ENCODE assay signal across 26 cellular contexts in the genomic region with DNA sequence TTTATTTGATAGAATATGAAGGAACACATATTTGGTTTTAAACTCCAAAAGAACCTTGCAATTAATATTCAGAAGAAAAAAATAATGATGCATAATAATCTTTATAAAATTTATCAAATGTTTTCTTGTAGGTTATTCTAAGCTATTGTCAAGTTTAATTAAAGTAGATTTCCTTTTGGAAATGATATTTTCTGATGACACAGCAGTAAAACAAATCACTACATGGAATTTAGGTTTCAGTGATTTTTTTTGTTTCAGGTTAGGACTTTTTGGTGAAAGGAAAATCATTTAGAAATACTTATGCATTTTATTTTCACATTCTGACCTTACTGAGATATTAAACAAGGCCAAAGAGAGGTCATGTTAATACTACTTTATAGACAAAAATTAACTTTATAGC.
A peak's percentile ranks its signal among the peaks of the same experiment; 100 is the strongest.
DNase-seq lines count a peak whose midpoint lies in the region; ATAC-seq, FAIRE-seq and TF ChIP-seq lines count a peak whose summit lies in the region.
"Had no signal": no experiment of that assay in that cellular context is flagged by ENCODE, and none has a peak within 500 bp of the region (broad histone marks: within the 10 kb centered on the region; RNA-seq: fewer than 3 reads in every experiment).

No MANE protein-coding gene starts in this region.

- no peak overlapping the region for H4K5ac ChIP-seq in H1 (ENCODE audit: insufficient read length, low read depth, low read length)

- H3K27ac ChIP-seq in HepG2 (ENCODE audit: extremely low read length, insufficient read depth, low read length) (no peak overlapping the region), right lobe of liver (no peak overlapping the region), SU-DHL-6 (ENCODE audit: low read depth, low read length) (no peak overlapping the region), H1 (ENCODE audit: low read depth, low read length) (no peak overlapping the region), upper lobe of left lung (no peak overlapping the region)
- H3K27ac ChIP-seq: 22Rv1, BLaER1 had no signal

- H3K14ac ChIP-seq in H1 (ENCODE audit: insufficient read length): no peak overlapping the region

- no peak overlapping the region for H2AK5ac ChIP-seq in H1 (ENCODE audit: low read depth, low read length)

- ATAC-seq in HepG2 (no peak), right lobe of liver (no peak), upper lobe of left lung (ENCODE audit: low FRiP score in 2 of 2) (no peak), GM19395 (IDR thresholded peaks at IDR 0.05; ENCODE audit: unreplicated experiment) (no peak), HG03354 (IDR thresholded peaks at IDR 0.05; ENCODE audit: poor library complexity, severe bottlenecking, unreplicated experiment) (no peak)
- ATAC-seq: GM12878 had no signal

- H3F3A ChIP-seq in SU-DHL-6 (ENCODE audit: insufficient read depth): no peaks in the 10 kb centered on the region

- BruUV-seq in HepG2 (replicated peaks; lab: Mats Ljungman, UMichigan): no TSS peak

- TF ChIP-seq POLR2A in HepG2 (IDR thresholded peaks at IDR 0.05; ENCODE audit: insufficient read depth in 1 of 2, low read depth in 2 of 2, low read length in 2 of 2): no peak
- TF ChIP-seq POLR2A in right lobe of liver (IDR thresholded peaks at IDR 0.05): no peak
- TF ChIP-seq POLR2A in H1 (IDR thresholded peaks at IDR 0.05; ENCODE audit: control extremely low read depth in 1 of 2, low read depth in 2 of 2, low read length in 2 of 2): no peak
- no peak for TF ChIP-seq POLR2A in upper lobe of left lung (IDR thresholded peaks at IDR 0.05)

- H3K4me3 ChIP-seq in HepG2 (replicated peaks in 1 of 3; ENCODE audit: insufficient read depth in 1 of 3, low read depth in 2 of 3, low read length in 3 of 3) (no peak overlapping the region), right lobe of liver (no peak overlapping the region), SU-DHL-6 (ENCODE audit: insufficient read depth, low read length, poor library complexity, severe bottlenecking) (no peak overlapping the region), H1 (ENCODE audit: extremely low read depth in 1 of 4, insufficient read depth in 2 of 4, low read depth in 3 of 4, low read length in 4 of 4) (no peak overlapping the region), upper lobe of left lung (no peak overlapping the region)
- H3K4me3 ChIP-seq: BLaER1, GM12878 had no signal

- H4K20me1 ChIP-seq in HepG2 (ENCODE audit: insufficient read depth, low read length) (no peaks in the 10 kb centered on the region), SU-DHL-6 (ENCODE audit: low read depth, low read length) (no peaks in the 10 kb centered on the region), H1 (replicated peaks in 1 of 2; ENCODE audit: control insufficient read depth in 1 of 2, insufficient read depth in 2 of 2, low read length in 2 of 2) (no peaks in the 10 kb centered on the region)
- H4K20me1 ChIP-seq: BLaER1 had no signal

- intact Hi-C loops in HepG2 (cut with micrococcal nuclease; ENCODE audit: unreplicated experiment): no loop called here
- intact Hi-C loops in right lobe of liver (cut with DNase I): no loop called here

- H3K9ac ChIP-seq in HepG2 (ENCODE audit: insufficient read depth, low read depth, low read length) (no peak overlapping the region), SU-DHL-6 (ENCODE audit: low read length) (no peak overlapping the region), H1 (replicated peaks in 1 of 4; ENCODE audit: extremely low read depth in 1 of 4, low read depth in 3 of 4, low read length in 3 of 4) (no peak overlapping the region)
- H3K9ac ChIP-seq: BLaER1 had no signal

- H3K56ac ChIP-seq in H1 (replicated peaks; ENCODE audit: insufficient read length, low read depth, low read length): no peak overlapping the region

- no peak overlapping the region for H2BK15ac ChIP-seq in H1 (ENCODE audit: low read length)

- H2AFZ ChIP-seq in HepG2 (ENCODE audit: low read length): no peak overlapping the region
- H2AFZ ChIP-seq in SU-DHL-6 (ENCODE audit: low read depth, low read length, severe bottlenecking): peak overlapping the region; percentile 27
- no peak overlapping the region for H2AFZ ChIP-seq in H1 (ENCODE audit: low read length)

- H2BK20ac ChIP-seq in H1 (ENCODE audit: low read length): no peak overlapping the region

- TF ChIP-seq CTCF in HepG2 (CRISPR knock-in tag; IDR thresholded peaks at IDR 0.05) (no peak), right lobe of liver (IDR thresholded peaks at IDR 0.05) (no peak), SU-DHL-6 (IDR thresholded peaks at IDR 0.05; ENCODE audit: insufficient read depth, low read length, poor library complexity, severe bottlenecking) (no peak), H1 (IDR thresholded peaks at IDR 0.05; ENCODE audit: control extremely low read depth in 1 of 3, insufficient read depth in 1 of 3, low read depth in 1 of 3, low read length in 3 of 3) (no peak), upper lobe of left lung (IDR thresholded peaks at IDR 0.05) (no peak)

- H2BK120ac ChIP-seq in H1 (replicated peaks; ENCODE audit: low read depth, low read length): no peak overlapping the region

- H4K91ac ChIP-seq in H1 (replicated peaks; ENCODE audit: insufficient read length, low read length): no peak overlapping the region

- H3K79me2 ChIP-seq in HepG2 (ENCODE audit: insufficient read depth, low read length): no peaks in the 10 kb centered on the region
- H3K79me2 ChIP-seq in SU-DHL-6 (ENCODE audit: insufficient read depth, low read length): no peaks in the 10 kb centered on the region
- no peaks in the 10 kb centered on the region for H3K79me2 ChIP-seq in H1 (ENCODE audit: control insufficient read depth in 1 of 2, insufficient read depth in 2 of 2, low read length in 2 of 2)

- H4K8ac ChIP-seq in H1 (ENCODE audit: extremely low read depth, insufficient read depth, low read length): no peak overlapping the region

- H3K36me3 ChIP-seq in HepG2 (replicated peaks in 1 of 2; ENCODE audit: control insufficient read depth in 1 of 2, insufficient read depth in 2 of 2, low read length in 2 of 2) (no peaks in the 10 kb centered on the region), right lobe of liver (no peaks in the 10 kb centered on the region), SU-DHL-6 (ENCODE audit: low read length) (no peaks in the 10 kb centered on the region), H1 (ENCODE audit: control insufficient read depth in 2 of 4, insufficient read depth in 4 of 4, low read length in 3 of 4) (no peaks in the 10 kb centered on the region), upper lobe of left lung (no peaks in the 10 kb centered on the region)
- H3K36me3 ChIP-seq: BE2C, BLaER1 had no signal

- no peak overlapping the region for H2BK12ac ChIP-seq in H1 (ENCODE audit: low read depth, low read length)

- in situ Hi-C loops in HepG2 (cut with HindIII; ENCODE audit: extremely low pct_ligation_motif_present, low pct_unique_long_range_greater_than_20kb): no loop called here

- no peak overlapping the region for H3K23ac ChIP-seq in H1 (ENCODE audit: insufficient read length)

- no peak overlapping the region for H3K4ac ChIP-seq in H1 (replicated peaks; ENCODE audit: insufficient read length, low read depth, low read length)

- H2BK5ac ChIP-seq in H1 (ENCODE audit: low read depth, low read length): no peak overlapping the region

- CTCF ChIA-PET in HepG2 (lab: Yijun Ruan, JAX; ENCODE audit: low intra/inter-chr PET ratio, low total read pairs) (no interaction called here), H1 (lab: Charles Lee; ENCODE audit: partially characterized antibody) (no interaction called here)

- TF ChIP-seq RAD21 in HepG2 (CRISPR knock-in tag; IDR thresholded peaks at IDR 0.05): no peak
- no peak for TF ChIP-seq RAD21 in H1 (IDR thresholded peaks at IDR 0.05 in 1 of 2, conservative IDR thresholded peaks at IDR 0.05 in 1 of 2; ENCODE audit: low read depth in 2 of 2, low read length in 2 of 2)

- H3K27me3 ChIP-seq in HepG2 (ENCODE audit: control insufficient read depth in 1 of 2, insufficient read depth in 2 of 2, low read length in 2 of 2) (no peaks in the 10 kb centered on the region), right lobe of liver (no peaks in the 10 kb centered on the region), SU-DHL-6 (ENCODE audit: low read length) (no peaks in the 10 kb centered on the region), H1 (replicated peaks in 1 of 4; ENCODE audit: control insufficient read depth in 3 of 4, extremely low read depth in 1 of 4, insufficient read depth in 3 of 4, low read length in 3 of 4) (no peaks in the 10 kb centered on the region), upper lobe of left lung (no peaks in the 10 kb centered on the region)
- H3K27me3 ChIP-seq: BE2C, BLaER1 had no signal

- no peaks in the 10 kb centered on the region for H3K79me1 ChIP-seq in H1 (ENCODE audit: low read depth, low read length)

- no peaks in the 10 kb centered on the region for H3K4me1 ChIP-seq in HepG2 (ENCODE audit: insufficient read depth, low read length)
- H3K4me1 ChIP-seq in right lobe of liver: no peaks in the 10 kb centered on the region
- H3K4me1 ChIP-seq in H1 (replicated peaks in 1 of 4; ENCODE audit: control insufficient read depth in 3 of 4, insufficient read depth in 4 of 4, low read length in 3 of 4): no peaks in the 10 kb centered on the region
- H3K4me1 ChIP-seq in upper lobe of left lung: no peaks in the 10 kb centered on the region
- H3K4me1 ChIP-seq: BE2C, BLaER1 had no signal

- H3K23me2 ChIP-seq in H1 (ENCODE audit: low read depth, low read length): no peaks in the 10 kb centered on the region

- POLR2A ChIA-PET in HepG2 (lab: Yijun Ruan, JAX): no interaction called here
- POLR2A ChIA-PET in H1 (lab: Charles Lee; ENCODE audit: partially characterized antibody): no interaction called here

- FAIRE-seq in HepG2 (lab: Jason Lieb, UNC): no peak
- no peak for FAIRE-seq in H1 (lab: Jason Lieb, UNC)
- FAIRE-seq: GM12878, GM12892, GM18507 had no signal

- H3K9me2 ChIP-seq in SU-DHL-6 (replicated peaks; ENCODE audit: insufficient read depth, low read length): no peaks in the 10 kb centered on the region

- TF ChIP-seq EP300 in HepG2 (IDR thresholded peaks at IDR 0.05; ENCODE audit: low read depth in 2 of 2, low read length in 2 of 2) (no peak), HepG2 (CRISPR knock-in tag; IDR thresholded peaks at IDR 0.05; ENCODE audit: borderline replicate concordance) (no peak), H1 (IDR thresholded peaks at IDR 0.05; ENCODE audit: borderline replicate concordance in 1 of 2, low read depth in 2 of 2, low read length in 2 of 2) (no peak), upper lobe of left lung (IDR thresholded peaks at IDR 0.05) (no peak)

- H3K9me3 ChIP-seq in HepG2 (ENCODE audit: low read length) (peaks cover 39% of the 10 kb centered on the region), right lobe of liver (no peaks in the 10 kb centered on the region), SU-DHL-6 (ENCODE audit: insufficient read depth, low read length) (no peaks in the 10 kb centered on the region), H1 (ENCODE audit: insufficient read depth in 2 of 2, low read depth in 1 of 2, low read length in 1 of 2) (no peaks in the 10 kb centered on the region; a peak in 1 of 4 replicates), upper lobe of left lung (no peaks in the 10 kb centered on the region)
- H3K9me3 ChIP-seq: BE2C, BLaER1 had no signal

- DNase-seq in HepG2 (ENCODE audit: low spot score) (no peak), right lobe of liver (no peak), H1 (ENCODE audit: low read depth in 1 of 2, low spot score in 2 of 2) (no peak), upper lobe of left lung (no peak)
- DNase-seq: ACHN; BE2C; C1 segment of cervical spinal cord; CD4-positive, alpha-beta memory T cell; CD4-positive, CD25-positive, alpha-beta regulatory T cell; CD8-positive, alpha-beta memory T cell; COR-L47; DMS 273 treated with DMSO at 0.1 percent for 48 hours; DMS153; DMS53; DMS79; DND-41; EL; GDM1 had no signal

- no peak overlapping the region for H3K18ac ChIP-seq in H1 (ENCODE audit: extremely low read depth, low read length)

- no peak overlapping the region for H3K4me2 ChIP-seq in HepG2 (ENCODE audit: low read depth, low read length)
- H3K4me2 ChIP-seq in SU-DHL-6 (ENCODE audit: low read depth, low read length, poor library complexity, severe bottlenecking): no peak overlapping the region
- no peak overlapping the region for H3K4me2 ChIP-seq in H1 (ENCODE audit: insufficient read depth in 1 of 2, low read depth in 2 of 2, low read length in 2 of 2)
- H3K4me2 ChIP-seq: BLaER1 had no signal
